ENCODE assay signal across 34 cellular contexts in the genomic region with DNA sequence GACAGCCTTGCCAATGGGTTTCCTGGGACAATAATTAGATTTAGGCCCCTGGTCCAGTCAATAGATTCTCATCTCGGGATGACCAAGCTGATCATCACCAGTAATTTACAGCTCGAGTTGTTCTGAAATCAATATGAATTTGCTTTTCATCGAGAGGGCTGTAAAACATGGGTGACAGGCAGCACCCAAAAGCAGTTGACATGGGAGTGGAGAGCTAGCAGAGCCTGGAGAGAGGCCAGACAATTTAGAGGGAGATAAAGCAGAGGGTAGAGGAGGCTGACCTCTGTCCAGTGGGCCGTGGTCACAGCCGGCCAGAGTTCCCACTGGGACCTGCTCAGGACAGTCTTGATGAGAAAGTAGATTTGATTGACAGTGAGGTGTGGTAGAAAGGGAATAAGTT.
DNase-seq lines count a peak whose midpoint lies in the region; TF ChIP-seq lines count a peak whose summit lies in the region.
"Had no signal": no experiment of that assay in that cellular context is flagged by ENCODE, and none has a peak within 500 bp of the region (broad histone marks: within the 10 kb centered on the region; RNA-seq: fewer than 3 reads in every experiment).

No MANE protein-coding gene starts in this region.

- H3K4me3 Mint-ChIP-seq in glutamatergic neuron (ENCODE audit: unreplicated experiment) = peak overlapping the region; percentile 53
- H3K4me3 Mint-ChIP-seq: B cell; CD14-positive monocyte; CD4-positive, alpha-beta memory T cell; CD4-positive, alpha-beta T cell; CD4-positive, CD25-positive, alpha-beta regulatory T cell; CD8-positive, alpha-beta memory T cell; CD8-positive, alpha-beta T cell had no signal

- TF ChIP-seq CTCF in esophagus muscularis mucosa (IDR thresholded peaks at IDR 0.05) (no peak), glutamatergic neuron (IDR thresholded peaks at IDR 0.05; ENCODE audit: partially characterized antibody, unreplicated experiment) (no peak)

- peaks cover 0 to 38% (median 0%) of the 10 kb centered on the region in 4 donors for H3K27me3 ChIP-seq in esophagus muscularis mucosa
- H3K27me3 ChIP-seq: BLaER1; BLaER1 treated with 17β-estradiol and CSF1 and Interleukin-3, amounts not matched to agents 10 nM and 100 nM had no signal

- no peaks in the 10 kb centered on the region for H3K4me1 Mint-ChIP-seq in glutamatergic neuron (ENCODE audit: low read depth, unreplicated experiment)
- H3K4me1 Mint-ChIP-seq: B cell; CD14-positive monocyte; CD4-positive, CD25-positive, alpha-beta regulatory T cell; CD8-positive, alpha-beta memory T cell had no signal

- intact Hi-C loops in esophagus muscularis mucosa (cut with DNase I) = no loop called here

- no peaks in the 10 kb centered on the region for H3K9me3 ChIP-seq in esophagus muscularis mucosa
- H3K9me3 ChIP-seq: A549; BE2C; BLaER1; BLaER1 treated with 17β-estradiol and CSF1 and Interleukin-3, amounts not matched to agents 10 nM and 100 nM; Caco-2 had no signal

- H3K36me3 Mint-ChIP-seq in glutamatergic neuron (ENCODE audit: unreplicated experiment) = no peaks in the 10 kb centered on the region
- H3K36me3 Mint-ChIP-seq: CD14-positive monocyte; CD4-positive, alpha-beta memory T cell; CD4-positive, CD25-positive, alpha-beta regulatory T cell; CD8-positive, alpha-beta memory T cell; CD8-positive, alpha-beta T cell had no signal

- no peak overlapping the region for H3K27ac ChIP-seq in esophagus muscularis mucosa (replicated peaks in 1 of 4)
- H3K27ac ChIP-seq: 22Rv1; A549; BLaER1; BLaER1 treated with 17β-estradiol and CSF1 and Interleukin-3, amounts not matched to agents 10 nM and 100 nM; C4-2B had no signal

- H3K27ac Mint-ChIP-seq in glutamatergic neuron (ENCODE audit: unreplicated experiment) = no peak overlapping the region
- H3K27ac Mint-ChIP-seq: B cell; CD14-positive monocyte; CD4-positive, alpha-beta memory T cell; CD4-positive, alpha-beta T cell; CD4-positive, CD25-positive, alpha-beta regulatory T cell; CD8-positive, alpha-beta memory T cell; CD8-positive, alpha-beta T cell had no signal

- peaks cover 0 to 5% (median 0%) of the 10 kb centered on the region in 4 donors for H3K4me1 ChIP-seq in esophagus muscularis mucosa
- H3K4me1 ChIP-seq: A549; BE2C; BLaER1; BLaER1 treated with 17β-estradiol and CSF1 and Interleukin-3, amounts not matched to agents 10 nM and 100 nM; Caco-2 had no signal

- DNase-seq in esophagus muscularis mucosa (ENCODE audit: extremely low spot score) (peak; percentile 55), glutamatergic neuron (no peak), islet precursor cell (peak; percentile 33), myocyte (ENCODE audit: low read depth) (peak; percentile 2), superior temporal gyrus (ENCODE audit: extremely low spot score) (no peak), HUDEP-2 (lab: John Stamatoyannopoulos, UW; ENCODE audit: unreplicated experiment in 76 of 76) (no peak), C1 segment of cervical spinal cord (lab: John Stamatoyannopoulos, UW) (no peak)
- DNase-seq in stimulated activated CD4-positive, alpha-beta T cell treated with anti-CD3 and anti-CD28 coated beads, Interleukin-2, amount 100 ng/mL, for 48 hours = no peak
- DNase-seq: 8988T; ACHN; AML-193; BE2C; Caco-2; Calu3; CD4-positive, alpha-beta memory T cell; CD4-positive, alpha-beta T cell; CD4-positive, CD25-positive, alpha-beta regulatory T cell; CD8-positive, alpha-beta memory T cell; CD8-positive, alpha-beta T cell; COR-L47; DMS 273 treated with DMSO at 0.1 percent for 48 hours; DMS153; DMS53; DMS79; DMS79 treated with DMSO at 0.1 percent for 48 hours; DND-41; EL had no signal

- no peak overlapping the region for H3K4me3 ChIP-seq in esophagus muscularis mucosa
- H3K4me3 ChIP-seq: A549; BLaER1; BLaER1 treated with 17β-estradiol and CSF1 and Interleukin-3, amounts not matched to agents 10 nM and 100 nM had no signal

- TF ChIP-seq POLR2A in esophagus muscularis mucosa (IDR thresholded peaks at IDR 0.05; ENCODE audit: low read depth) = no peak

- TF ChIP-seq EP300 in esophagus muscularis mucosa (IDR thresholded peaks at IDR 0.05) = no peak

- H3K9me3 Mint-ChIP-seq in glutamatergic neuron (ENCODE audit: unreplicated experiment) = no peaks in the 10 kb centered on the region
- H3K9me3 Mint-ChIP-seq: CD14-positive monocyte; CD4-positive, alpha-beta T cell; CD8-positive, alpha-beta memory T cell; CD8-positive, alpha-beta T cell had no signal

- H3K27me3 Mint-ChIP-seq in glutamatergic neuron (ENCODE audit: unreplicated experiment) = peaks cover 5% of the 10 kb centered on the region

- no peaks in the 10 kb centered on the region for H3K36me3 ChIP-seq in esophagus muscularis mucosa
- H3K36me3 ChIP-seq: BE2C; BLaER1; BLaER1 treated with 17β-estradiol and CSF1 and Interleukin-3, amounts not matched to agents 10 nM and 100 nM had no signal

- WGBS in esophagus muscularis mucosa = 82% methylated on average over 5 of the region's 5 CpGs

Comparison
In these comparisons a context has a peak if more than half of its experiments do, and no peak if none do; other contexts are left out.
1. DNase-seq: peak in esophagus muscularis mucosa (single experiment), islet precursor cell (single experiment) and myocyte (single experiment); none in glutamatergic neuron (single experiment), superior temporal gyrus (single experiment), stimulated activated CD4-positive, alpha-beta T cell treated with anti-CD3 and anti-CD28 coated beads, Interleukin-2, amount 100 ng/mL, for 48 hours (0 of 2), HUDEP-2 (0 of 76) and C1 segment of cervical spinal cord (0 of 14).